ENCODE assay signal across 9 cellular contexts in the genomic region with DNA sequence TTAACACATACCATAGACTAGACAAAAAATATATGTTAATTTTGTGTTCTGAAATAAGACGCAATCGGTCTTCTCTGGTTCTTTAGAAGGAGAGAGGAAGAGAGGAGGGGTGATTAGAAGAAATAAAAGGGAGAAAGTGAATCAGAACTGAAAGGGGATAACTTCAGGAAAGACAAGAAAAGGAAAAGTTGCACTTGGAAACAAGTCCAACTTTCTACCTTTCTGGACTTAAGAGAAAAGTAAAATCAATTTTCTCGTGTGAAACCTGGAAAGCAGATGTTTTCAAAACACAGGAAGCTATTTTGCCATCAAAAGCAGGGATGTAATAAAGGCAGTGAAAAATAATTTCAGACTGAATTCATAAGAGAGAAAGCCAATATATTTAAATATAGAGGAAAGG. TPM values are rescaled to one million over a fixed set of nuclear protein-coding genes. Genes with fewer than 3 reads are reported as not detected.
A peak's percentile ranks its signal among the peaks of the same experiment; 100 is the strongest.
DNase-seq lines count a peak whose midpoint lies in the region; ATAC-seq and TF ChIP-seq lines count a peak whose summit lies in the region.
"Had no signal": no experiment of that assay in that cellular context is flagged by ENCODE, and none has a peak within 500 bp of the region (broad histone marks: within the 10 kb centered on the region; RNA-seq: fewer than 3 reads in every experiment).

No MANE protein-coding gene starts in this region.

- peaks cover 41 to 68% of the 10 kb centered on the region in 2 donors for H3K27me3 Mint-ChIP-seq in natural killer cell (ENCODE audit: low read depth in 2 of 2)
- H3K27me3 Mint-ChIP-seq in natural killer cell treated with Interleukin-12 subunit alpha and Interleukin-12 subunit beta and Interleukin-15 and Interleukin-18, amount 100 ng/mL, for 72 hours = peaks cover 54 to 74% of the 10 kb centered on the region in 2 donors

- TF ChIP-seq CTCF in natural killer cell (IDR thresholded peaks at IDR 0.05) = no peak

- H3K4me3 Mint-ChIP-seq in natural killer cell = peak overlapping the region; percentile 94
- H3K4me3 Mint-ChIP-seq in natural killer cell treated with Interleukin-12 subunit alpha and Interleukin-12 subunit beta and Interleukin-15 and Interleukin-18, amount 100 ng/mL, for 72 hours = no peak overlapping the region

- H3K27ac Mint-ChIP-seq in natural killer cell = no peak overlapping the region
- no peak overlapping the region for H3K27ac Mint-ChIP-seq in natural killer cell treated with Interleukin-12 subunit alpha and Interleukin-12 subunit beta and Interleukin-15 and Interleukin-18, amount 100 ng/mL, for 72 hours

- peaks cover 11 to 28% of the 10 kb centered on the region in 2 donors for H3K4me1 ChIP-seq in muscle layer of duodenum (ENCODE audit: control insufficient read depth in 1 of 2, insufficient read depth in 2 of 2, low read length in 2 of 2)

- H3K36me3 ChIP-seq in muscle layer of duodenum (ENCODE audit: control insufficient read depth in 1 of 2, insufficient read depth in 2 of 2, low read length in 2 of 2) = no peaks in the 10 kb centered on the region

- no peaks in the 10 kb centered on the region for H3K9me3 Mint-ChIP-seq in natural killer cell
- no peaks in the 10 kb centered on the region for H3K9me3 Mint-ChIP-seq in natural killer cell treated with Interleukin-12 subunit alpha and Interleukin-12 subunit beta and Interleukin-15 and Interleukin-18, amount 100 ng/mL, for 72 hours

- no peaks in the 10 kb centered on the region for H3K9me3 ChIP-seq in muscle layer of duodenum (ENCODE audit: control insufficient read depth in 1 of 2, low read length in 2 of 2)

- H3K4me1 Mint-ChIP-seq in natural killer cell = peaks cover 39 to 53% of the 10 kb centered on the region in 2 donors
- H3K4me1 Mint-ChIP-seq in natural killer cell treated with Interleukin-12 subunit alpha and Interleukin-12 subunit beta and Interleukin-15 and Interleukin-18, amount 100 ng/mL, for 72 hours (ENCODE audit: low read depth in 2 of 2) = peaks cover 18 to 36% of the 10 kb centered on the region in 2 donors

- peaks cover 7% of the 10 kb centered on the region for H3K36me3 Mint-ChIP-seq in natural killer cell
- H3K36me3 Mint-ChIP-seq in natural killer cell treated with Interleukin-12 subunit alpha and Interleukin-12 subunit beta and Interleukin-15 and Interleukin-18, amount 100 ng/mL, for 72 hours = peaks cover 6% of the 10 kb centered on the region

- ATAC-seq in natural killer cell (no peak), HG03442 (IDR thresholded peaks at IDR 0.05; ENCODE audit: unreplicated experiment) (no peak)
- ATAC-seq in natural killer cell treated with Interleukin-12 subunit alpha and Interleukin-12 subunit beta and Interleukin-15 and Interleukin-18, amount 100 ng/mL, for 72 hours = no peak

- peak overlapping the region; percentile 67 for H3K27ac ChIP-seq in caudate nucleus (ENCODE audit: low read depth, low read length)
- H3K27ac ChIP-seq in muscle layer of duodenum (ENCODE audit: low read length) = peak overlapping the region; percentile 74

- peaks cover 23% of the 10 kb centered on the region for H3K27me3 ChIP-seq in muscle layer of duodenum (ENCODE audit: low read depth, low read length)

- H3K4me3 ChIP-seq in muscle layer of duodenum (ENCODE audit: low read depth in 1 of 2, low read length in 2 of 2) = peak overlapping the region; percentile 71 to 82

- DNase-seq in natural killer cell = no peak
- no peak for DNase-seq in natural killer cell treated with Interleukin-12 subunit alpha and Interleukin-12 subunit beta and Interleukin-15 and Interleukin-18, amount 100 ng/mL, for 72 hours (ENCODE audit: low spot score)
- no peak for DNase-seq in caudate nucleus (lab: John Stamatoyannopoulos, UW)
- DNase-seq in activated gamma-delta T cell treated with Interleukin-2 at 50 U/mL for 16 hours = no peak
- no peak for DNase-seq in NCI-H2029 treated with DMSO at 0.1 percent for 48 hours (lab: John Stamatoyannopoulos, UW)
- DNase-seq in activated naive CD4-positive, alpha-beta T cell (lab: John Stamatoyannopoulos, UW) = no peak
- DNase-seq: NCI-H446 had no signal

- intact Hi-C loops in natural killer cell (cut with micrococcal nuclease) = no loop called here

RNA-seq across cellular contexts. Expression of a gene that starts 11.9 kb away (rescaled TPM):
- 1 to 10 TPM; 5.8 to 7.8 (median 7.5) TPM for total RNA-seq in natural killer cell
- under 1 TPM; 0.50 to 0.78 TPM for total RNA-seq in natural killer cell treated with Interleukin-12 subunit alpha and Interleukin-12 subunit beta and Interleukin-15 and Interleukin-18, amount 100 ng/mL, for 72 hours
